8 cellular contexts compared by ENCODE assay signal in genomic region chr9:5630038-5630507, GRCh38. TPM values are rescaled to one million over a fixed set of nuclear protein-coding genes. Genes with fewer than 3 reads are reported as not detected.
DNase-seq lines count a peak whose midpoint lies in the region; ATAC-seq and TF ChIP-seq lines count a peak whose summit lies in the region.

No MANE protein-coding gene starts in this region.

- RAD21 ChIA-PET in HCT116 (lab: Charles Lee; ENCODE audit: low non-redundant PET in 1 of 2, low total read pairs in 2 of 2, uncharacterized antibody in 2 of 2, unreplicated experiment in 2 of 2) = no interaction called here

- POLR2A ChIA-PET in HCT116 (lab: Charles Lee) = no interaction called here
- POLR2A ChIA-PET in T-cell (lab: Charles Lee) = no interaction called here
- POLR2A ChIA-PET in HEK293T (lab: Yijun Ruan, JAX) = no interaction called here

- peaks cover 4% of the 10 kb centered on the region for H3K36me3 Mint-ChIP-seq in T-cell
- H3K36me3 Mint-ChIP-seq in nephron progenitor cell (ENCODE audit: low read depth) = peaks cover 31% of the 10 kb centered on the region

- TSS peak; percentile 65 for BruUV-seq in HCT116 (replicated peaks; lab: Mats Ljungman, UMichigan)

- ATAC-seq in HCT116 (no peak), T-cell (replicated peaks in 1 of 4) (no peak), GM21619 (IDR thresholded peaks at IDR 0.05; ENCODE audit: unreplicated experiment) (no peak)

- no peaks in the 10 kb centered on the region for H3K27me3 ChIP-seq in HCT116 (ENCODE audit: insufficient read depth, low read length)

- H3K27ac ChIP-seq in C4-2B = peak overlapping the region; percentile 87
- H3K27ac ChIP-seq in HCT116 (ENCODE audit: low read depth, low read length) = peak overlapping the region; percentile 92
- peak overlapping the region; percentile 84 for H3K27ac ChIP-seq in epithelial cell of prostate

- H3K4me1 ChIP-seq in HCT116 (ENCODE audit: control insufficient read depth in 1 of 2, insufficient read depth in 2 of 2, low read length in 2 of 2) = peaks cover 39 to 51% of the 10 kb centered on the region in 2 experiments

- no peaks in the 10 kb centered on the region for H3K27me3 Mint-ChIP-seq in T-cell
- no peaks in the 10 kb centered on the region for H3K27me3 Mint-ChIP-seq in nephron progenitor cell (ENCODE audit: low read depth, poor library complexity)

- H3K4me2 ChIP-seq in HCT116 (ENCODE audit: low read length) = peak overlapping the region; percentile 87

- TF ChIP-seq CTCF in C4-2B (conservative IDR thresholded peaks at IDR 0.05) (no peak), HCT116 (IDR thresholded peaks at IDR 0.05 in 2 of 3, conservative IDR thresholded peaks at IDR 0.05 in 1 of 3; ENCODE audit: borderline replicate concordance in 1 of 3, insufficient read depth in 1 of 3, low read depth in 2 of 3, low read length in 2 of 3) (no peak), nephron progenitor cell (IDR thresholded peaks at IDR 0.05) (no peak)

- peaks cover 0 to under 1% (median under 1%) of the 10 kb centered on the region in 3 donors for H3K9me3 Mint-ChIP-seq in T-cell
- H3K9me3 Mint-ChIP-seq in nephron progenitor cell = peaks cover 26% of the 10 kb centered on the region

- H3K27ac Mint-ChIP-seq in T-cell = peak overlapping the region; percentile 93 to 94
- H3K27ac Mint-ChIP-seq in nephron progenitor cell = peak overlapping the region; percentile 98

- no peak for TF ChIP-seq RAD21 in HCT116 (IDR thresholded peaks at IDR 0.05; ENCODE audit: low read depth)

- peak overlapping the region; percentile 72 to 93 for H3K4me3 ChIP-seq in HCT116 (replicated peaks in 1 of 2; ENCODE audit: low read depth in 1 of 2, low read length in 2 of 2)

- H3K36me3 ChIP-seq in HCT116 (ENCODE audit: control insufficient read depth in 1 of 2, insufficient read depth in 2 of 2, low read length in 2 of 2) = no peaks in the 10 kb centered on the region

- peaks cover 66% of the 10 kb centered on the region for H3K79me2 ChIP-seq in HCT116 (ENCODE audit: insufficient read depth, low read length)

- DNase-seq in HCT116 (ENCODE audit: low read depth, low spot score) (no peak), T-cell (no peak), epithelial cell of prostate (ENCODE audit: low read depth, low spot score) (no peak), nephron progenitor cell (no peak), SIG-M5 (lab: John Stamatoyannopoulos, UW) (no peak), HEK293T (ENCODE audit: extremely low spot score) (no peak)

- peak overlapping the region; percentile 99 to 100 (median 99) for H3K4me3 Mint-ChIP-seq in T-cell
- peak overlapping the region; percentile 96 for H3K4me3 Mint-ChIP-seq in nephron progenitor cell

- no peak overlapping the region for H2AFZ ChIP-seq in HCT116 (ENCODE audit: low read depth, low read length, poor library complexity, severe bottlenecking)

- peaks cover 63 to 76% (median 70%) of the 10 kb centered on the region in 3 donors for H3K4me1 Mint-ChIP-seq in T-cell
- H3K4me1 Mint-ChIP-seq in nephron progenitor cell = peaks cover 34% of the 10 kb centered on the region

- H3K9me3 ChIP-seq in HCT116 (ENCODE audit: control insufficient read depth in 1 of 2, insufficient read depth in 1 of 2, low read depth in 1 of 2, low read length in 2 of 2) = peaks cover 0 to 2% of the 10 kb centered on the region in 2 experiments; a peak in 2 of 4 replicates

- TF ChIP-seq POLR2A in HCT116 (IDR thresholded peaks at IDR 0.05; ENCODE audit: borderline replicate concordance, extremely low read depth, insufficient read depth, insufficient read length) = no peak

- CTCF ChIA-PET in HCT116 (lab: Charles Lee) = no interaction called here
- CTCF ChIA-PET in T-cell (lab: Charles Lee) = no interaction called here
- CTCF ChIA-PET in HEK293T (lab: Yijun Ruan, JAX) = no interaction called here

- H3K9me2 ChIP-seq in HCT116 (ENCODE audit: insufficient read depth) = no peaks in the 10 kb centered on the region

- H4K20me1 ChIP-seq in HCT116 (ENCODE audit: insufficient read depth) = no peaks in the 10 kb centered on the region

- intact Hi-C loops in HCT116 (cut with micrococcal nuclease) = no loop called here

- H3K9ac ChIP-seq in HCT116 (ENCODE audit: low read length) = peak overlapping the region; percentile 93

TF ChIP-seq in HCT116, 20 proteins besides CTCF, POLR2A, EP300 and RAD21:
- TF ChIP-seq CBX3 (IDR thresholded peaks at IDR 0.05; ENCODE audit: low read depth) = no peak
- TF ChIP-seq YY1 (IDR thresholded peaks at IDR 0.05; ENCODE audit: extremely low read depth, insufficient replicate concordance, low read depth, low read length) = no peak
- no peak for TF ChIP-seq ZNF274 (IDR thresholded peaks at IDR 0.05; ENCODE audit: low read depth, low read length)
- TF ChIP-seq SRF (IDR thresholded peaks at IDR 0.05; ENCODE audit: low read depth) = peak; percentile 60; the same call in 1 of the 2 replicates
- no peak for TF ChIP-seq SIN3A (IDR thresholded peaks at IDR 0.05; ENCODE audit: low read depth)
- TF ChIP-seq MAX (IDR thresholded peaks at IDR 0.05) = 0 out of 2 replicates have a peak, but pooled peaks have one; percentile 31

TF ChIP-seq in HEK293T, 16 proteins besides CTCF, POLR2A, EP300 and RAD21:
- TF ChIP-seq PKNOX1 (IDR thresholded peaks at IDR 0.05) (no peak), BHLHE40 (IDR thresholded peaks at IDR 0.05; ENCODE audit: borderline replicate concordance) (no peak), SP1 (IDR thresholded peaks at IDR 0.05) (no peak), L3MBTL2 (conservative IDR thresholded peaks at IDR 0.05) (no peak), CTBP1 (IDR thresholded peaks at IDR 0.05; ENCODE audit: borderline replicate concordance) (no peak), NFRKB (IDR thresholded peaks at IDR 0.05) (no peak), TARDBP (IDR thresholded peaks at IDR 0.05) (no peak), FOXM1 (IDR thresholded peaks at IDR 0.05; ENCODE audit: borderline replicate concordance) (no peak), LEF1 (IDR thresholded peaks at IDR 0.05; ENCODE audit: borderline replicate concordance) (no peak), ELF4 (IDR thresholded peaks at IDR 0.05) (no peak)
TF ChIP-seq in HEK293T: peak in this region for 0.

RNA-seq across cellular contexts. Expression of gene RIC1, which starts 1.2 kb away (rescaled TPM):
- total RNA-seq in HCT116 (2021; ENCODE audit: unreplicated experiment) = 25.5 TPM
- 16.1 and 17.1 TPM in 2 replicates for polyA plus RNA-seq in HCT116 (2012)
- 10 to 100 TPM; 22.2 to 29.9 (median 22.9) TPM for total RNA-seq in T-cell
